11 cellular contexts compared by ENCODE assay signal in genomic region chr6:154039231-154039842, GRCh38. TPM values are rescaled to one million over a fixed set of nuclear protein-coding genes. Genes with fewer than 3 reads are reported as not detected.
A peak's percentile ranks its signal among the peaks of the same experiment; 100 is the strongest.
DNase-seq lines count a peak whose midpoint lies in the region; ATAC-seq and TF ChIP-seq lines count a peak whose summit lies in the region.
"Had no signal": no experiment of that assay in that cellular context is flagged by ENCODE, and none has a peak within 500 bp of the region (broad histone marks: within the 10 kb centered on the region; RNA-seq: fewer than 3 reads in every experiment).

Gene OPRM1, plus strand, starts transcription at chr6:154039240. Its CDS starts 305 bp downstream, at chr6:154039545.

- H3K9me3 ChIP-seq in RWPE2 (ENCODE audit: severe bottlenecking) (no peaks in the 10 kb centered on the region), T-helper 17 cell (ENCODE audit: control insufficient read depth, low read length, poor library complexity, severe bottlenecking) (no peaks in the 10 kb centered on the region)

- no peaks in the 10 kb centered on the region for H3K27me3 Mint-ChIP-seq in endothelial cell (ENCODE audit: unreplicated experiment)
- peaks cover 37% of the 10 kb centered on the region for H3K27me3 Mint-ChIP-seq in osteocyte (ENCODE audit: unreplicated experiment)
- H3K27me3 Mint-ChIP-seq in T-helper 17 cell: peaks cover 17% of the 10 kb centered on the region
- H3K27me3 Mint-ChIP-seq: IgD-negative memory B cell had no signal

- H3K27me3 ChIP-seq in RWPE2 (ENCODE audit: insufficient read depth, poor library complexity, severe bottlenecking): peaks cover 17% of the 10 kb centered on the region

- no peak within 1 kb of the TSS for H3K27ac ChIP-seq in RWPE2 (ENCODE audit: poor library complexity, severe bottlenecking)
- no peak within 1 kb of the TSS for H3K27ac ChIP-seq in coronary artery
- H3K27ac ChIP-seq: tibial artery had no signal

- H3K4me1 Mint-ChIP-seq in endothelial cell (ENCODE audit: unreplicated experiment) (no peaks in the 10 kb centered on the region), osteocyte (ENCODE audit: unreplicated experiment) (no peaks in the 10 kb centered on the region), T-helper 17 cell (no peaks in the 10 kb centered on the region)
- H3K4me1 Mint-ChIP-seq: IgD-negative memory B cell had no signal

- H3K9me3 Mint-ChIP-seq in endothelial cell (ENCODE audit: unreplicated experiment): no peaks in the 10 kb centered on the region
- H3K9me3 Mint-ChIP-seq in osteocyte (ENCODE audit: unreplicated experiment): no peaks in the 10 kb centered on the region

- no peaks in the 10 kb centered on the region for H3K4me1 ChIP-seq in RWPE2 (ENCODE audit: insufficient read depth, poor library complexity, severe bottlenecking)
- H3K4me1 ChIP-seq: tibial artery had no signal

- H3K36me3 Mint-ChIP-seq in endothelial cell (ENCODE audit: low read depth, unreplicated experiment): no peaks in the 10 kb centered on the region
- no peaks in the 10 kb centered on the region for H3K36me3 Mint-ChIP-seq in osteocyte (ENCODE audit: unreplicated experiment)
- no peaks in the 10 kb centered on the region for H3K36me3 Mint-ChIP-seq in T-helper 17 cell (ENCODE audit: low read depth)
- H3K36me3 Mint-ChIP-seq: IgD-negative memory B cell had no signal

- H3K27ac Mint-ChIP-seq in endothelial cell (ENCODE audit: unreplicated experiment) (peak within 1 kb of the TSS; percentile 30), osteocyte (ENCODE audit: unreplicated experiment) (no peak within 1 kb of the TSS), T-helper 17 cell (no peak within 1 kb of the TSS)
- H3K27ac Mint-ChIP-seq: IgD-negative memory B cell had no signal

- H3K4me3 Mint-ChIP-seq in endothelial cell (ENCODE audit: unreplicated experiment) (no peak within 1 kb of the TSS), osteocyte (ENCODE audit: unreplicated experiment) (no peak within 1 kb of the TSS), T-helper 17 cell (no peak within 1 kb of the TSS)
- H3K4me3 Mint-ChIP-seq: IgD-negative memory B cell had no signal

- ATAC-seq in GM21576 (IDR thresholded peaks at IDR 0.05; ENCODE audit: unreplicated experiment) (peak; percentile 66), RWPE2 (ENCODE audit: low read depth) (peak; percentile 91), HG02588 (IDR thresholded peaks at IDR 0.05; ENCODE audit: unreplicated experiment) (no peak), T-helper 17 cell (no peak)

- no peak for TF ChIP-seq CTCF in RWPE2 (IDR thresholded peaks at IDR 0.05; ENCODE audit: poor library complexity, severe bottlenecking)
- no peak for TF ChIP-seq CTCF in endothelial cell (IDR thresholded peaks at IDR 0.05; ENCODE audit: unreplicated experiment)
- TF ChIP-seq CTCF in osteocyte (IDR thresholded peaks at IDR 0.05): no peak
- no peak for TF ChIP-seq CTCF in coronary artery (IDR thresholded peaks at IDR 0.05)

- DNase-seq in RWPE2 (ENCODE audit: low spot score) (peak; percentile 62), endothelial cell (ENCODE audit: low spot score) (peak; percentile 89), osteocyte (ENCODE audit: extremely low spot score, unreplicated experiment) (peak; percentile 89), coronary artery (ENCODE audit: low spot score) (no peak), T-helper 17 cell (no peak), GM19240 (ENCODE audit: insufficient read length, low spot score) (no peak)

- no peaks in the 10 kb centered on the region for H3K36me3 ChIP-seq in RWPE2 (ENCODE audit: low read depth)
- H3K36me3 ChIP-seq: tibial artery had no signal

- H3K4me3 ChIP-seq in RWPE2 (ENCODE audit: severe bottlenecking) (no peak within 1 kb of the TSS), coronary artery (no peak within 1 kb of the TSS)
- H3K4me3 ChIP-seq: tibial artery had no signal

RNA-seq across cellular contexts. Expression of gene OPRM1, which starts in this region (rescaled TPM):
- total RNA-seq in endothelial cell (ENCODE audit: unreplicated experiment): not detected
- total RNA-seq in osteocyte: not detected in 2 replicates
- total RNA-seq in T-helper 17 cell: not detected
- total RNA-seq: epithelial cell of proximal tubule had no signal

Comparison
In these comparisons a context has a peak if more than half of its experiments do, and no peak if none do; other contexts are left out.
1. Peak in DNase-seq in endothelial cell; RNA of the gene not detected or under 1 TPM.
2. Peak in DNase-seq in osteocyte; RNA of the gene not detected or under 1 TPM.
3. ATAC-seq: peak in GM21576 (single experiment) and RWPE2 (single experiment); none in HG02588 (single experiment) and T-helper 17 cell (single experiment).